In the genomic region with DNA sequence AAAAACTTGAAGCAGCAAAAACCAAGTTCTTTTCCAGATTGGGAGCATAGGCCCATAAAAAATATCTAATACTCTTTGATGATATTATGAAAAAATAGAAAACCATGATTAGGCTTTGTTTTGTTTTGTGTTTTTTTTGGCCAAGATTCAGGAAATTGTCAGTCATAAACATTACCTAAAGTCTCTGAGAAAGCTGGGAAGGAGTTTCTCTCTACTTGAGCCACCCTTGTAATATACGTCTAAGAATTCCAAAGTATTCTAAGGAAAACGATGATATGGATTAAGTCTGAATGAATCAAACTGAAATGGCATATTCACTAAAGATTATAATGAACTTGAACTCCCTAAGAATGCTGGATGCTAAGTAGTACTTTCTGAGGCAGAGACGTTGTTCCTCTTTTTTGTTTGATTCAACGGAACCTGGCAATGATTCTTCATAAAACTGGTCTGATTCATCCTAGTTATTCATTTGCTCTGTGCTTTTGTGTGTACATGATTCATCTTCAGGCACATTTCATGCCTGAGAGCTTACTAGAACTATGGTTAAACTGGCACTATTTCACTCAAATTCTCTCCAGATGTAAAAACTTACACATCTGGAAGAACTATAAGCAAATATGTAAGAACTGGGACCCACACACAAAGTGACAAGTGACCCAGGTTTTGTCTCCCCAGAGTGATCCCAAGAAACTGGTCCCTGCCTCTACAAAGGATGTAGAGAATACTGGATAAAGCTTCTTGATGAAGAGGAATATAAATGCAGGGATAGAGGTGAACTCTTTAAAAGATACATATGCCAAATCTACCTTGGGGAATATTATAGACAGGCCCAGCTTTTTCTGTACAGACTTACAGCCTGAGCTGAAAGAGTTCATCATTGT, we compare ENCODE assay signal across 10 cellular contexts.
DNase-seq lines count a peak whose midpoint lies in the region; ATAC-seq and TF ChIP-seq lines count a peak whose summit lies in the region.
"Had no signal": no experiment of that assay in that cellular context is flagged by ENCODE, and none has a peak within 500 bp of the region (broad histone marks: within the 10 kb centered on the region; RNA-seq: fewer than 3 reads in every experiment).

No MANE protein-coding gene starts in this region.

- intact Hi-C loops in activated B cell treated with CpG ODN at 0.5 μM for 24 hours (cut with micrococcal nuclease), result loop anchor here (1.0 to 2.0 kb wide), 2 partner anchors 12 to 158 kb away; no protein-coding TSS in a partner anchor

- CTCF ChIA-PET in activated B cell treated with CpG ODN at 0.5 μM for 24 hours (lab: Charles Lee), result interaction anchor here (0.6 kb wide), 1 partner anchor 118 kb away, joined by 3 read pairs; no protein-coding TSS in a partner anchor

- H3K27me3 Mint-ChIP-seq in HFFc6 (ENCODE audit: insufficient read depth) (peaks cover 1% of the 10 kb centered on the region; the same call in 1 of the 2 replicates), activated B cell treated with CpG ODN at 0.5 μM for 24 hours (no peaks in the 10 kb centered on the region)

- TF ChIP-seq CTCF in HFFc6 (IDR thresholded peaks at IDR 0.05), result no peak
- no peak for TF ChIP-seq CTCF in activated B cell treated with CpG ODN at 0.5 μM for 24 hours (IDR thresholded peaks at IDR 0.05)

- H3K4me1 Mint-ChIP-seq in HFFc6 (ENCODE audit: low read depth) (peaks cover 76% of the 10 kb centered on the region), activated B cell treated with CpG ODN at 0.5 μM for 24 hours (peaks cover 32% of the 10 kb centered on the region)

- POLR2A ChIA-PET in activated B cell treated with CpG ODN at 0.5 μM for 24 hours (lab: Charles Lee), result interaction anchor here (0.6 to 1.2 kb wide), 4 partner anchors 42 to 125 kb away, joined by 3 to 4 read pairs (median 3); no protein-coding TSS in a partner anchor

- H3K4me3 Mint-ChIP-seq in HFFc6 (peak overlapping the region; percentile 66), activated B cell treated with CpG ODN at 0.5 μM for 24 hours (peak overlapping the region; percentile 13)

- H3K27ac Mint-ChIP-seq in HFFc6, result peak overlapping the region; percentile 93
- peak overlapping the region; percentile 55 for H3K27ac Mint-ChIP-seq in activated B cell treated with CpG ODN at 0.5 μM for 24 hours

- DNase-seq in AML-193 (lab: John Stamatoyannopoulos, UW), result peak; percentile 66 to 70
- peak; percentile 94 for DNase-seq in HFFc6
- no peak for DNase-seq in activated B cell treated with CpG ODN at 0.5 μM for 24 hours
- DNase-seq in kidney glomerular epithelial cell (lab: John Stamatoyannopoulos, UW), result peak; percentile 98
- no peak for DNase-seq in cortex of kidney (lab: John Stamatoyannopoulos, UW)
- no peak for DNase-seq in DMS 273 treated with DMSO at 0.1 percent for 48 hours (lab: John Stamatoyannopoulos, UW)
- DNase-seq in NCI-H2107 treated with DMSO at 0.1 percent for 48 hours (lab: John Stamatoyannopoulos, UW; ENCODE audit: unreplicated experiment), result no peak
- DNase-seq: SJCRH30; stimulated activated CD8-positive, alpha-beta memory T cell treated with anti-CD3 and anti-CD28 coated beads, Interleukin-4, amount 100 ng/mL, for 48 hours had no signal

- ATAC-seq in activated B cell treated with CpG ODN at 0.5 μM for 24 hours (ENCODE audit: low read depth), result peak; percentile 77
- no peak for ATAC-seq in GM18517 (IDR thresholded peaks at IDR 0.05; ENCODE audit: unreplicated experiment)

- H3K9me3 Mint-ChIP-seq in HFFc6, result no peaks in the 10 kb centered on the region
- no peaks in the 10 kb centered on the region for H3K9me3 Mint-ChIP-seq in activated B cell treated with CpG ODN at 0.5 μM for 24 hours

- H3K36me3 Mint-ChIP-seq in HFFc6 (ENCODE audit: low read depth), result peaks cover 70% of the 10 kb centered on the region
- peaks cover 85% of the 10 kb centered on the region for H3K36me3 Mint-ChIP-seq in activated B cell treated with CpG ODN at 0.5 μM for 24 hours (ENCODE audit: low read depth)

Comparison
In these comparisons a context has a peak if more than half of its experiments do, and no peak if none do; other contexts are left out.
1. DNase-seq: peak in AML-193 (2 of 2), HFFc6 (single experiment) and kidney glomerular epithelial cell (single experiment); none in activated B cell treated with CpG ODN at 0.5 μM for 24 hours (single experiment), cortex of kidney (single experiment), DMS 273 treated with DMSO at 0.1 percent for 48 hours (single experiment) and NCI-H2107 treated with DMSO at 0.1 percent for 48 hours (single experiment).